10 cellular contexts compared by ENCODE assay signal in the genomic region with DNA sequence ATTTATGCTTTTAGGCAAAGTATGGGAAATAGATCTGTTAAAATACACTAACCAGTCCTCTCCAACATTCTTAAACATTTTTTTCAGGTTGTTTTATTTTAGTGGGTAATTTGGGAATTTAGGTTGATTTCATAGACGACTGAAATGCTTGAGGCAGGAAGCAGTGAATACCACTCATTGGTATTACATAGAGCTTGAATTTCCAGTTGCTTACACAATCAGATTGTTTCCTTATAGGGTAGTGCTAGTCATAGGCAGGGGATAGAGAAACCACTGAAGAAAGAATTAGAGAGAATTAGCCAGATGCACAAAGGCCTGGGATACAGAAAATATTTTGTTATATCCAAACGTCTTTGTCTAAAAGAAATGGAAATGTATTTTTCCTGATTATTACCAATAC. TPM values are rescaled to one million over a fixed set of nuclear protein-coding genes. Genes with fewer than 3 reads are reported as not detected.
DNase-seq lines count a peak whose midpoint lies in the region; ATAC-seq and TF ChIP-seq lines count a peak whose summit lies in the region.
"Had no signal": no experiment of that assay in that cellular context is flagged by ENCODE, and none has a peak within 500 bp of the region (broad histone marks: within the 10 kb centered on the region; RNA-seq: fewer than 3 reads in every experiment).

No MANE protein-coding gene starts in this region.

- TF ChIP-seq CTCF in tibial artery (IDR thresholded peaks at IDR 0.05) = no peak

- WGBS in right cardiac atrium = 49% methylated on average over 2 of the region's 2 CpGs

- DNase-seq in HT1080 (ENCODE audit: low read depth) = peak; percentile 86
- peak; percentile 94 for DNase-seq in adipocyte (ENCODE audit: low read depth)
- DNase-seq in right cardiac atrium = no peak
- DNase-seq in tibial artery = no peak
- no peak for DNase-seq in Ammon's horn (ENCODE audit: low spot score)
- DNase-seq: effector CD4-positive, alpha-beta T cell; NCI-H524 had no signal

- H3K4me3 ChIP-seq in adipocyte (ENCODE audit: low read length) (no peak overlapping the region), right cardiac atrium (ENCODE audit: low read length) (no peak overlapping the region), tibial artery (no peak overlapping the region)

- H3K9me3 ChIP-seq in adipocyte (ENCODE audit: control insufficient read depth, low read length) = no peaks in the 10 kb centered on the region
- H3K9me3 ChIP-seq in right cardiac atrium (ENCODE audit: control insufficient read depth, low read length) = no peaks in the 10 kb centered on the region
- H3K9me3 ChIP-seq in tibial artery = no peaks in the 10 kb centered on the region

- intact Hi-C loops in right cardiac atrium (cut with DNase I) = no loop called here
- intact Hi-C loops in tibial artery (cut with DNase I; ENCODE audit: low total_unique reads) = no loop called here

- H3K4me1 ChIP-seq in adipocyte (ENCODE audit: control insufficient read depth, insufficient read depth, low read length) (peaks cover 27% of the 10 kb centered on the region), right cardiac atrium (ENCODE audit: control insufficient read depth, insufficient read depth, low read length) (peaks cover 2% of the 10 kb centered on the region), tibial artery (peaks cover 0 to 52% (median 20%) of the 10 kb centered on the region in 4 donors)

- H3K27ac ChIP-seq in right cardiac atrium (ENCODE audit: low read length) (no peak overlapping the region), tibial artery (peak overlapping the region; percentile 84 to 87)

- peak; percentile 47 to 53 for ATAC-seq in right cardiac atrium
- ATAC-seq in GM18517 (IDR thresholded peaks at IDR 0.05; ENCODE audit: unreplicated experiment) = no peak
- no peak for ATAC-seq in GM21786 (IDR thresholded peaks at IDR 0.05; ENCODE audit: unreplicated experiment)

- H3K9ac ChIP-seq in adipocyte (ENCODE audit: low read length) = peak overlapping the region; percentile 73

- H3K36me3 ChIP-seq in adipocyte (ENCODE audit: control insufficient read depth, insufficient read depth, low read length, severe bottlenecking) (peaks cover 58% of the 10 kb centered on the region), tibial artery (peaks cover 42 to 67% (median 43%) of the 10 kb centered on the region in 3 donors)

- no peaks in the 10 kb centered on the region for H3K27me3 ChIP-seq in adipocyte (replicated peaks; ENCODE audit: control insufficient read depth, insufficient read depth, low read length)
- no peaks in the 10 kb centered on the region for H3K27me3 ChIP-seq in right cardiac atrium (ENCODE audit: control insufficient read depth, insufficient read depth)
- H3K27me3 ChIP-seq in tibial artery = no peaks in the 10 kb centered on the region

RNA-seq across cellular contexts. Expression of a gene that starts 23.9 kb away (rescaled TPM):
- not detected in 2 replicates for total RNA-seq in HT1080 (2014; rRNA removed; shearing (Covaris generic))
- not detected in 2 replicates for polyA plus RNA-seq in HT1080 (2015; cell fraction: cytosol; rRNA removed)
- not detected in 2 replicates for polyA plus RNA-seq in HT1080 (2015; cell fraction: nucleus; rRNA removed)
- 100 to 1,000 TPM in 1 of 4 donors, 10 to 100 TPM in 3; 69.8 to 114 (median 92.8) TPM for total RNA-seq in right cardiac atrium
- 12.6 TPM for polyA plus RNA-seq in right cardiac atrium
- total RNA-seq: activated CD8-positive, alpha-beta memory T cell treated with anti-CD3 and anti-CD28 coated beads for 36 hours had no signal

RNA-seq across cellular contexts. Expression of a gene that starts 51.3 kb away (rescaled TPM):
- 8.6 and 11.0 TPM in 2 replicates for total RNA-seq in HT1080 (2014; rRNA removed; shearing (Covaris generic))
- polyA plus RNA-seq in HT1080 (2015; cell fraction: cytosol; rRNA removed) = 21.9 and 24.6 TPM in 2 replicates
- 10.1 and 10.8 TPM in 2 replicates for polyA plus RNA-seq in HT1080 (2015; cell fraction: nucleus; rRNA removed)
- 10 to 100 TPM; 37.7 to 49.8 (median 41.4) TPM for total RNA-seq in right cardiac atrium
- polyA plus RNA-seq in right cardiac atrium = 14.1 TPM

Comparison
In these comparisons a context has a peak if more than half of its experiments do, and no peak if none do; other contexts are left out.
1. DNase-seq: peak in HT1080 (single experiment) and adipocyte (single experiment); none in right cardiac atrium (0 of 3), tibial artery (0 of 2) and Ammon's horn (single experiment).
2. ATAC-seq: peak in right cardiac atrium (2 of 2); none in GM18517 (single experiment) and GM21786 (single experiment).
3. RNA of a gene that starts 23.9 kb away (total RNA-seq): 69.8 to 114 TPM in right cardiac atrium; not detected in HT1080; every median in the first group is over 10 times any median in the second.